ENCODE assay signal across 1 cellular context in the genomic region with DNA sequence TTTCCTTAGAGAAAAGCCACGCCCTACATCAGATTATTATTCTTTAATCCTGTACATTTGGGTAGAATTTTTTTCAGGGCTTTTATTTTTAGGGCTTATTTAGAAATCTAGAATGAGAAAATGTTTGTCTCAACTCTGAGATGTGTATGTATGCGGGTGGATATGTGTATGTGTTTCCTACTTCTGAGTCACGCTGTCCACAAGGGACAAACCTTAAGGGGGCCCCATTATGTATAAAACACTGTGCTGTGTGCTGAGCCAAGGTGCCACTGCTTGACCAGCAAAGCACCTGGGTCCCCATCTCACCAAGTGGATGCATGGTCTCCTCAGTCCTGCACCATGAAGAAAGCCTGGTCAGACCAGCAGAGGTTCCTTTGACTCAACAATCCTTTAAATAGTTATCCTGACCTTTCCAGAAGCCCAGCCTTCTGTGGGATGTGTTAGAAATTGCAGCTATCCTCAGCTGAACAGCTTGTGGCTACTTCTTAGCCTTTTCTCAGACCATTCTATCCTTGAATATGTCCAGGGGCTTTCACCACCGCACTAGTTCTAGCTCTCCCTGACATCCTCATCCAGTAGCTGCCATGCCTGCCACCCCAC.
TF ChIP-seq lines count a peak whose summit lies in the region.

No MANE protein-coding gene starts in this region.

TF ChIP-seq in endothelial cell of umbilical vein, 7 proteins besides CTCF, POLR2A, EP300 and RAD21:
- TF ChIP-seq FOS (IDR thresholded peaks at IDR 0.05; ENCODE audit: borderline replicate concordance, insufficient read depth, low read length), result no peak
- no peak for TF ChIP-seq MYC (IDR thresholded peaks at IDR 0.05; ENCODE audit: low read depth, low read length)
- TF ChIP-seq POLR2AphosphoS5 (IDR thresholded peaks at IDR 0.05; ENCODE audit: insufficient read depth, low read depth, low read length), result no peak
- TF ChIP-seq, protein P1, sequence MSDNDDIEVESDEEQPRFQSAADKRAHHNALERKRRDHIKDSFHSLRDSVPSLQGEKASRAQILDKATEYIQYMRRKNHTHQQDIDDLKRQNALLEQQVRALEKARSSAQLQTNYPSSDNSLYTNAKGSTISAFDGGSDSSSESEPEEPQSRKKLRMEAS (IDR thresholded peaks at IDR 0.05; ENCODE audit: insufficient read depth, insufficient read length), result no peak
- TF ChIP-seq EZH2 (IDR thresholded peaks at IDR 0.05; ENCODE audit: borderline replicate concordance, low read depth, low read length, severe bottlenecking), result no peak
- no peak for TF ChIP-seq GATA2 (IDR thresholded peaks at IDR 0.05; ENCODE audit: insufficient read depth, insufficient read length, low read depth, low read length)
- TF ChIP-seq JUN (IDR thresholded peaks at IDR 0.05; ENCODE audit: borderline replicate concordance, insufficient read depth, insufficient read length, low read depth), result no peak
TF ChIP-seq in endothelial cell of umbilical vein: peak in this region for 0.
